ENCODE assay signal across 17 cellular contexts in the genomic region with DNA sequence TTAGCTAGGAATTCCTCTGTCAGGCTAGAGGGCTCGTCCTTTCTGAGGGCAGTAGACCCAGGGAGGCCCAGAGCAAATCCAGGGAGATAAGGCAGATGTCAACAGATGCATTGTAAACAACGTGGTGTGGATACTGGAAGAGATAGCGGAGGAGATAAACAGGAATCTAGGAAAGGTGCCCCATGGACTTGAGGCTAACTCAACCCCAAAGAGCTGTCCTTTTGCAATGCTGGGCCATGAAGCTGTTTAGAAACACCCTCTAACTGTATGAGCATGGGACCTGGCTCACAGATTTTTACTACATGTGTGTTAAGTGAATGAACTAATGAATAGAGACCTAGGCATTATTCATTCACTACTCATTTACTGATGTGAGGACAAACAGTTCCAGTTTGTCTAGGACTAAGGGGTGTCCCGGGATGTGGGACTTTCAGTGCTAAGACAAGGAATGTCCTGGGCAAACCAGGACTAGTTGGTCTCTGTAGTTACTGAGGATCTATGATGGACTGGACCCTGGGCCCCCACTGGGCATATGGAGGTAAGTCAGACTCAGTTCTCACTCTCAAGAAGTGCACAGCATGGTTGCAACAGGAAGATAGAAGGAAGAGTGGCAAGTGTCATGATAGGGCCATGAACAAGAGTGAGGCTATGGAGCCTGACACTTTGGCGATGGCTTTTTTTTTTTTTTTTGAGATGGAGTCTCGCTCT.
"Had no signal": no experiment of that assay in that cellular context is flagged by ENCODE, and none has a peak within 500 bp of the region (broad histone marks: within the 10 kb centered on the region; RNA-seq: fewer than 3 reads in every experiment).

No MANE protein-coding gene starts in this region.

- H3K27ac ChIP-seq: breast epithelium, gastroesophageal sphincter, right lobe of liver, thoracic aorta had no signal

- H3K27ac Mint-ChIP-seq: activated CD4-positive, alpha-beta T cell treated with anti-CD3 and anti-CD28 coated beads, Interleukin-2, amount 10 ng/mL, durations not matched to agents 7 days and 5 days; activated naive CD8-positive, alpha-beta T cell treated with anti-CD3 and anti-CD28 coated beads for 36 hours; natural killer cell treated with Interleukin-12 subunit alpha and Interleukin-12 subunit beta and Interleukin-15 and Interleukin-18, amount 100 ng/mL, for 72 hours; stimulated activated naive CD8-positive, alpha-beta T cell treated with anti-CD3 and anti-CD28 coated beads, Interleukin-15, Interleukin-2, amounts not matched to agents 100 ng/mL and 50 ng/mL, for 24 hours; T-helper 1 cell treated with Interleukin-12 subunit alpha and Interleukin-12 subunit beta and Interleukin-4 antibody, amounts not matched to agents 30 μg/mL and 1 μg/mL, for 36 hours had no signal

- H3K4me3 ChIP-seq: breast epithelium, gastroesophageal sphincter, right lobe of liver, smooth muscle cell, thoracic aorta had no signal

- H3K27me3 ChIP-seq: breast epithelium, gastroesophageal sphincter, right lobe of liver had no signal

- H3K4me3 Mint-ChIP-seq: activated CD4-positive, alpha-beta T cell treated with anti-CD3 and anti-CD28 coated beads, Interleukin-2, amount 10 ng/mL, durations not matched to agents 7 days and 5 days; activated naive CD8-positive, alpha-beta T cell treated with anti-CD3 and anti-CD28 coated beads for 36 hours; natural killer cell treated with Interleukin-12 subunit alpha and Interleukin-12 subunit beta and Interleukin-15 and Interleukin-18, amount 100 ng/mL, for 72 hours; stimulated activated naive CD8-positive, alpha-beta T cell treated with anti-CD3 and anti-CD28 coated beads, Interleukin-15, Interleukin-2, amounts not matched to agents 100 ng/mL and 50 ng/mL, for 24 hours; T-helper 1 cell treated with Interleukin-12 subunit alpha and Interleukin-12 subunit beta and Interleukin-4 antibody, amounts not matched to agents 30 μg/mL and 1 μg/mL, for 36 hours had no signal

- H3K9me3 Mint-ChIP-seq: natural killer cell treated with Interleukin-12 subunit alpha and Interleukin-12 subunit beta and Interleukin-15 and Interleukin-18, amount 100 ng/mL, for 72 hours had no signal

- H3K36me3 Mint-ChIP-seq: activated naive CD8-positive, alpha-beta T cell treated with anti-CD3 and anti-CD28 coated beads for 36 hours had no signal

- H3K27me3 Mint-ChIP-seq: activated CD4-positive, alpha-beta T cell treated with anti-CD3 and anti-CD28 coated beads, Interleukin-2, amount 10 ng/mL, durations not matched to agents 7 days and 5 days; activated naive CD8-positive, alpha-beta T cell treated with anti-CD3 and anti-CD28 coated beads for 36 hours; natural killer cell treated with Interleukin-12 subunit alpha and Interleukin-12 subunit beta and Interleukin-15 and Interleukin-18, amount 100 ng/mL, for 72 hours; stimulated activated naive CD8-positive, alpha-beta T cell treated with anti-CD3 and anti-CD28 coated beads, Interleukin-15, Interleukin-2, amounts not matched to agents 100 ng/mL and 50 ng/mL, for 24 hours had no signal

- H3K4me1 Mint-ChIP-seq: activated CD4-positive, alpha-beta T cell treated with anti-CD3 and anti-CD28 coated beads, Interleukin-2, amount 10 ng/mL, durations not matched to agents 7 days and 5 days; activated naive CD8-positive, alpha-beta T cell treated with anti-CD3 and anti-CD28 coated beads for 36 hours had no signal

- ATAC-seq: gastroesophageal sphincter; left ventricle myocardium superior; natural killer cell treated with Interleukin-12 subunit alpha and Interleukin-12 subunit beta and Interleukin-15 and Interleukin-18, amount 100 ng/mL, for 72 hours had no signal

- DNase-seq: activated CD4-positive, alpha-beta T cell treated with anti-CD3 and anti-CD28 coated beads, Interleukin-2, amount 10 ng/mL, durations not matched to agents 7 days and 5 days; activated CD8-positive, alpha-beta memory T cell treated with anti-CD3 and anti-CD28 coated beads, Interleukin-2, amount 50 U/mL, for 48 hours; activated gamma-delta T cell treated with Interleukin-2 at 50 U/mL for 16 hours; activated naive CD8-positive, alpha-beta T cell treated with anti-CD3 and anti-CD28 coated beads for 36 hours; amygdala; hippocampal formation; kidney; left ventricle myocardium superior; mesenchymal stem cell; right lobe of liver had no signal
